7 cellular contexts compared by ENCODE assay signal in the genomic region with DNA sequence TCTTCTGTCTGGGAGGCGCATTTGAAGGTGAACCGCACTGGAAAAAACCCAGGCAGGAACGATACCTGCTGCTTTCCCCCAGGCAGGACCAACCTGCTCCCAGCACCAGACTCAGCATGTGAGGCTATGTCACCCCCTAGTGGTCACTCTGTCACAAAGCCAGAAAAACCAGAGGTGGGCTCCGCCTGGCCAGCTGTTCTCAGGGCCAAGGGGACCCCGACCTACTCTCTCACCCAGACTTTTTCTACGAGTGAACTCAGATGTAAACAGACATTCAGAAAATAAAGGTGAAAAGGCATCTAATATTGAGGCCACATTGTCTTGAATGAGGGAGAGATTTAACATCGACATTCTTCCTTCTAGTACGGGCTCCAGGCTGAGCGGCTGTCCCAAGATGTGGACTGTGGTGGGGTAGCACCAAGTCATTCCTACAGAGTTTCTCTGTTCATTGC.
DNase-seq lines count a peak whose midpoint lies in the region; ATAC-seq and TF ChIP-seq lines count a peak whose summit lies in the region.

No MANE protein-coding gene starts in this region.

- TF ChIP-seq POLR2A in Peyer's patch (IDR thresholded peaks at IDR 0.05) (no peak), gastroesophageal sphincter (IDR thresholded peaks at IDR 0.05) (no peak), ovary (IDR thresholded peaks at IDR 0.05) (no peak)

- peak; percentile 55 for DNase-seq in HT1080 (ENCODE audit: low read depth)
- peak in 2 of 3 donors; percentile 47 to 76 for DNase-seq in Peyer's patch
- DNase-seq in activated naive CD4-positive, alpha-beta T cell (lab: John Stamatoyannopoulos, UW): peak in 3 of 4 experiments; percentile 6 to 28 (median 23)
- peak; percentile 64 to 71 (median 67) for DNase-seq in ovary
- no peak for DNase-seq in SKM-1 treated with dmso at 0.1 percent for 144 hours (lab: John Stamatoyannopoulos, UW; ENCODE audit: unreplicated experiment)

- peak; percentile 94 for TF ChIP-seq CTCF in GM12872 (IDR thresholded peaks at IDR 0.05; ENCODE audit: insufficient read depth, low read depth, low read length)
- peak; percentile 50 to 87 (median 83) for TF ChIP-seq CTCF in Peyer's patch (IDR thresholded peaks at IDR 0.05)
- TF ChIP-seq CTCF in gastroesophageal sphincter (IDR thresholded peaks at IDR 0.05): peak in 3 of 4 experiments; percentile 81 to 90 (median 86)
- peak; percentile 79 to 85 (median 84) for TF ChIP-seq CTCF in ovary (IDR thresholded peaks at IDR 0.05)

- H3K4me3 ChIP-seq in Peyer's patch: no peak overlapping the region
- no peak overlapping the region for H3K4me3 ChIP-seq in gastroesophageal sphincter
- H3K4me3 ChIP-seq in ovary: no peak overlapping the region

- TF ChIP-seq EP300 in gastroesophageal sphincter (IDR thresholded peaks at IDR 0.05) (no peak), ovary (IDR thresholded peaks at IDR 0.05) (no peak)

- intact Hi-C loops in ovary (cut with DNase I): loop anchor here (5.0 to 10.0 kb wide), 7 partner anchors 127 to 447 kb away; no protein-coding TSS in a partner anchor

- WGBS in gastroesophageal sphincter (ENCODE audit: low coverage in 1 of 2), 2 donors: 33 to 47% methylated on average over 5 to 6 of the region's 9 CpGs
- WGBS in ovary, 3 donors: 36 to 42% (median 40%) methylated on average over 9 of the region's 9 CpGs

- H3K9me3 ChIP-seq in Peyer's patch (no peaks in the 10 kb centered on the region), gastroesophageal sphincter (no peaks in the 10 kb centered on the region), ovary (no peaks in the 10 kb centered on the region)

- H3K36me3 ChIP-seq in Peyer's patch: peaks cover 0 to 2% (median 0%) of the 10 kb centered on the region in 3 donors
- H3K36me3 ChIP-seq in gastroesophageal sphincter: no peaks in the 10 kb centered on the region
- no peaks in the 10 kb centered on the region for H3K36me3 ChIP-seq in ovary

- H3K27ac ChIP-seq in Peyer's patch: no peak overlapping the region
- no peak overlapping the region for H3K27ac ChIP-seq in gastroesophageal sphincter
- no peak overlapping the region for H3K27ac ChIP-seq in ovary

- ATAC-seq in gastroesophageal sphincter: peak; percentile 31

- H3K4me1 ChIP-seq in Peyer's patch: peaks cover 0 to 30% (median 6%) of the 10 kb centered on the region in 4 donors
- peaks cover 6 to 51% (median 43%) of the 10 kb centered on the region in 3 donors for H3K4me1 ChIP-seq in gastroesophageal sphincter
- H3K4me1 ChIP-seq in ovary (ENCODE audit: insufficient read depth): peaks cover 30% of the 10 kb centered on the region

- H3K27me3 ChIP-seq in Peyer's patch (no peaks in the 10 kb centered on the region), gastroesophageal sphincter (no peaks in the 10 kb centered on the region), ovary (no peaks in the 10 kb centered on the region)
